In the genomic region with DNA sequence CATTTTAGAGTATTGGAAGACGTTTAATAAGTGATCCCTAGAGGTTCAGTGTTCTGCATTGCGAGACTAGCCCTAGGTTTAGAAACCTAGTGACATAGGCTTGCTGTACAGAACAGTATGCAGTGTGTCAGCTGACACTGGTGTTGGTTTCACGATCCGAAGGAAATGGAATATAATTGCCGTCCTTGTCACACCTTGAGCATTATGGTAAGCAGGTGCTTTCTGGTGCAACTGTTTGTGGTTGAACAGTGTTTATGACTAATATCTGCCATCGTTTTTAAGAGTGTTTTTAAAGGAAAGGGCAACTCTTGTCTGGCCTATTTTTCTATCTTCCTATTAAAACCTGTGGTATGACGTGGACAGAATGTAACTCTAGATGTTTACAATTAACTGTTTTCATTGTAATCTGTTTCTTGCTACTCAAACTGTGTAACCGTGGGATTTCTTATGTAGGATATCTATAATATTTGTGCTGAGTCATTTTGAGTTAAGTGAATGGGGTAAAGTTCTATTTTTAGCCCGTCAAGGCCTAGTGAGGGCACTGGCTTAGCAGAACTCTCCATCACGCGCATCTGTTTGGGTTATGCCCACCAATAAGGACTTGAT, we compare ENCODE assay signal across 1 cellular context.
TF ChIP-seq lines count a peak whose summit lies in the region.

No MANE protein-coding gene starts in this region.

TF ChIP-seq in HepG2, 621 proteins besides CTCF, POLR2A, EP300 and RAD21 (continued from another document):
- TF ChIP-seq, protein P1, sequence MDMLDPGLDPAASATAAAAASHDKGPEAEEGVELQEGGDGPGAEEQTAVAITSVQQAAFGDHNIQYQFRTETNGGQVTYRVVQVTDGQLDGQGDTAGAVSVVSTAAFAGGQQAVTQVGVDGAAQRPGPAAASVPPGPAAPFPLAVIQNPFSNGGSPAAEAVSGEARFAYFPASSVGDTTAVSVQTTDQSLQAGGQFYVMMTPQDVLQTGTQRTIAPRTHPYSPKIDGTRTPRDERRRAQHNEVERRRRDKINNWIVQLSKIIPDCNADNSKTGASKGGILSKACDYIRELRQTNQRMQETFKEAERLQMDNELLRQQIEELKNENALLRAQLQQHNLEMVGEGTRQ (IDR thresholded peaks at IDR 0.05; ENCODE audit: low read depth, low read length) = no peak
- TF ChIP-seq, protein P1 (CRISPR knock-in tag; IDR thresholded peaks at IDR 0.05; ENCODE audit: borderline replicate concordance) = no peak
- TF ChIP-seq NFE2L2 (IDR thresholded peaks at IDR 0.05; ENCODE audit: low read length) (peak; percentile 96), SAP130 (CRISPR knock-in tag; IDR thresholded peaks at IDR 0.05; ENCODE audit: low read depth) (0 out of 2 replicates have a peak, but pooled peaks have one; percentile 15), SKI (IDR thresholded peaks at IDR 0.05; ENCODE audit: partially characterized antibody) (no peak), TBL1XR1 (IDR thresholded peaks at IDR 0.05; ENCODE audit: borderline replicate concordance, low read length, partially characterized antibody) (no peak)
